ENCODE assay signal across 9 cellular contexts in the genomic region with DNA sequence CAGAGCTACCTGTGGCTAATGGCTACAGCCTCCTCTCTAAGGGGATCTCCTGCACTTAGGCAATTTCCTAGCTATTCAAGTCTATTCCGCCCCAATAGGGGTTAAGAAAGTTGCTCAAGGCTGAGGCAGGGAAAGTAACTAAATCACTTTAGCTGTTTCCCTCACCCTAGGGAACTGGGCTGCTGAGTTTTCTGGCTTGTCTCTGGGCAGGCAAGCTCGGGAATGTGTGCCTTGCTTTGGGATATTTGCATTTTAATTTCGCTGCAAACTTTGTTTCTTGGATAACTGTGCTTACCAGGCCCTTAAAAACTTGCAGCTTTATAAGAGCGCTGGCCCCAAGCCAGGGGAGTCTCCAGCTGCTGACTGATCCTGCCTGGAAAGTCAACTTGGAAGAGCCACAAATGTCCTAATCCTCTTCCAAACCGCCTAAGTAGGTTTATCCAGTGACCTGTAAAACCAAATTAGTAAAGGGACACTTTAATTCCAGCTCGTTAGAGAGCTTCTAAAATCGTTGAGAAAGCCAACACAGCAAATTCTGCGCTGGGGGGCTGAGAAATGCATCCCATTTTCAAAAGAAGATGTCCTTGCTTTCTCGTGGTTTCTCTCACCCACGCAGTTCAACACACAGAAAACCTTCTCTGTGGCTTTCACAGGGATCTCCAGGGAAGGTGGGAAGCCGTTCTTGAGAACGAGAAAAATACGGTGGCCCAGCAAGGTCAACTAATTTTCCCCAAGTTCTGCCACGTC. TPM values are rescaled to one million over a fixed set of nuclear protein-coding genes. Genes with fewer than 3 reads are reported as not detected.
A peak's percentile ranks its signal among the peaks of the same experiment; 100 is the strongest.
DNase-seq lines count a peak whose midpoint lies in the region; ATAC-seq, FAIRE-seq and TF ChIP-seq lines count a peak whose summit lies in the region.
"Had no signal": no experiment of that assay in that cellular context is flagged by ENCODE, and none has a peak within 500 bp of the region (broad histone marks: within the 10 kb centered on the region; RNA-seq: fewer than 3 reads in every experiment).

No MANE protein-coding gene starts in this region.

- peak overlapping the region; percentile 89 for H3K27ac Mint-ChIP-seq in nephron progenitor cell
- no peak overlapping the region for H3K27ac Mint-ChIP-seq in activated naive CD4-positive, alpha-beta T cell treated with anti-CD3 and anti-CD28 coated beads, Interleukin-2, amount 10 ng/mL, durations not matched to agents 7 days and 5 days

- peak overlapping the region in 2 of 4 donors; percentile 25 to 40 for H3K4me3 ChIP-seq in esophagus squamous epithelium

- H3K9me3 ChIP-seq in esophagus squamous epithelium, result peaks cover 0 to 14% (median 0%) of the 10 kb centered on the region in 3 donors

- TF ChIP-seq CTCF in esophagus squamous epithelium (IDR thresholded peaks at IDR 0.05) (no peak), nephron progenitor cell (IDR thresholded peaks at IDR 0.05) (no peak)

- H3K27me3 Mint-ChIP-seq in nephron progenitor cell (ENCODE audit: low read depth, poor library complexity), result no peaks in the 10 kb centered on the region
- H3K27me3 Mint-ChIP-seq in activated naive CD4-positive, alpha-beta T cell treated with anti-CD3 and anti-CD28 coated beads, Interleukin-2, amount 10 ng/mL, durations not matched to agents 7 days and 5 days, result no peaks in the 10 kb centered on the region

- WGBS in esophagus squamous epithelium, 2 donors, result 32 to 41% methylated on average over 14 of the region's 14 CpGs

- no peak for FAIRE-seq in GM19239 (lab: Jason Lieb, UNC)

- H3K4me3 Mint-ChIP-seq in nephron progenitor cell, result no peak overlapping the region
- no peak overlapping the region for H3K4me3 Mint-ChIP-seq in activated naive CD4-positive, alpha-beta T cell treated with anti-CD3 and anti-CD28 coated beads, Interleukin-2, amount 10 ng/mL, durations not matched to agents 7 days and 5 days

- TF ChIP-seq POLR2A in esophagus squamous epithelium (IDR thresholded peaks at IDR 0.05), result no peak

- H3K27me3 ChIP-seq in esophagus squamous epithelium, result no peaks in the 10 kb centered on the region

- ATAC-seq in GM19463 (IDR thresholded peaks at IDR 0.05; ENCODE audit: unreplicated experiment), result no peak

- no peaks in the 10 kb centered on the region for H3K36me3 Mint-ChIP-seq in nephron progenitor cell (ENCODE audit: low read depth)
- H3K36me3 Mint-ChIP-seq in activated naive CD4-positive, alpha-beta T cell treated with anti-CD3 and anti-CD28 coated beads, Interleukin-2, amount 10 ng/mL, durations not matched to agents 7 days and 5 days, result no peaks in the 10 kb centered on the region

- H3K27ac ChIP-seq in esophagus squamous epithelium, result peak overlapping the region; percentile 81 to 94 (median 88)

- no peaks in the 10 kb centered on the region for H3K36me3 ChIP-seq in esophagus squamous epithelium

- intact Hi-C loops in esophagus squamous epithelium (cut with DNase I), result no loop called here

- H3K4me1 ChIP-seq in esophagus squamous epithelium, result peaks cover 24 to 65% (median 35%) of the 10 kb centered on the region in 3 donors

- H3K4me1 Mint-ChIP-seq in nephron progenitor cell, result peaks cover 67% of the 10 kb centered on the region
- H3K4me1 Mint-ChIP-seq in activated naive CD4-positive, alpha-beta T cell treated with anti-CD3 and anti-CD28 coated beads, Interleukin-2, amount 10 ng/mL, durations not matched to agents 7 days and 5 days, result no peaks in the 10 kb centered on the region

- DNase-seq in AG08395 (ENCODE audit: low spot score) (peak; percentile 40), NCI-H524 (lab: John Stamatoyannopoulos, UW) (peak; percentile 61 to 91), esophagus squamous epithelium (lab: John Stamatoyannopoulos, UW) (no peak), nephron progenitor cell (no peak), GM19239 (ENCODE audit: insufficient read length, low spot score) (no peak)
- no peak for DNase-seq in activated naive CD4-positive, alpha-beta T cell treated with anti-CD3 and anti-CD28 coated beads, Interleukin-2, amount 10 ng/mL, durations not matched to agents 7 days and 5 days
- DNase-seq in activated CD4-positive, CD25-positive, alpha-beta regulatory T cell treated with anti-CD3 and anti-CD28 coated beads, Interleukin-2, amount 50 U/mL, for 72 hours, result no peak
- DNase-seq: DND-41 had no signal

- H3K9me3 Mint-ChIP-seq in nephron progenitor cell, result no peaks in the 10 kb centered on the region
- no peaks in the 10 kb centered on the region for H3K9me3 Mint-ChIP-seq in activated naive CD4-positive, alpha-beta T cell treated with anti-CD3 and anti-CD28 coated beads, Interleukin-2, amount 10 ng/mL, durations not matched to agents 7 days and 5 days

- CTCF ChIA-PET in activated naive CD4-positive, alpha-beta T cell treated with anti-CD3 and anti-CD28 coated beads, Interleukin-2, amount 10 ng/mL, durations not matched to agents 7 days and 5 days (lab: Charles Lee), result no interaction called here

RNA-seq across cellular contexts. Expression of a gene that starts 59.5 kb away (rescaled TPM):
- 10 to 100 TPM; 41.3 to 97.8 (median 67.6) TPM for total RNA-seq in esophagus squamous epithelium

Comparison
In these comparisons a context has a peak if more than half of its experiments do, and no peak if none do; other contexts are left out.
1. DNase-seq: peak in AG08395 (single experiment) and NCI-H524 (2 of 2); none in esophagus squamous epithelium (single experiment), nephron progenitor cell (single experiment), GM19239 (single experiment), activated naive CD4-positive, alpha-beta T cell treated with anti-CD3 and anti-CD28 coated beads, Interleukin-2, amount 10 ng/mL, durations not matched to agents 7 days and 5 days (single experiment) and activated CD4-positive, CD25-positive, alpha-beta regulatory T cell treated with anti-CD3 and anti-CD28 coated beads, Interleukin-2, amount 50 U/mL, for 72 hours (single experiment).